In genomic region chr21:26273686-26274313, GRCh38 we compare ENCODE assay signal across 23 cellular contexts.
A peak's percentile ranks its signal among the peaks of the same experiment; 100 is the strongest.
DNase-seq lines count a peak whose midpoint lies in the region; ATAC-seq, FAIRE-seq and TF ChIP-seq lines count a peak whose summit lies in the region.
"Had no signal": no experiment of that assay in that cellular context is flagged by ENCODE, and none has a peak within 500 bp of the region (broad histone marks: within the 10 kb centered on the region; RNA-seq: fewer than 3 reads in every experiment).

No MANE protein-coding gene starts in this region.

- TF ChIP-seq RAD21 in K562 (CRISPR knock-in tag; conservative IDR thresholded peaks at IDR 0.05 in 1 of 2, IDR thresholded peaks at IDR 0.05 in 1 of 2) = no peak
- TF ChIP-seq RAD21 in SK-N-SH (IDR thresholded peaks at IDR 0.05; ENCODE audit: low read length) = no peak

- no peaks in the 10 kb centered on the region for H3K9me2 ChIP-seq in SK-N-SH
- no peaks in the 10 kb centered on the region for H3K9me2 ChIP-seq in GM23248 (ENCODE audit: insufficient read depth)

- no peaks in the 10 kb centered on the region for H3K27me3 ChIP-seq in K562 (ENCODE audit: control insufficient read depth in 2 of 2, insufficient read depth in 2 of 2, low read length in 2 of 2)
- no peaks in the 10 kb centered on the region for H3K27me3 ChIP-seq in mesendoderm (ENCODE audit: insufficient read depth, low read length, poor library complexity)
- no peaks in the 10 kb centered on the region for H3K27me3 ChIP-seq in SK-N-SH (ENCODE audit: insufficient read depth)
- H3K27me3 ChIP-seq in GM23248 (replicated peaks; ENCODE audit: insufficient read depth) = no peaks in the 10 kb centered on the region
- H3K27me3 ChIP-seq: BE2C, BLaER1 had no signal

- H3K23ac ChIP-seq in mesendoderm (ENCODE audit: low read length) = no peak overlapping the region

- TF ChIP-seq CTCF in HEK293 (tag by site-specific recombination; IDR thresholded peaks at IDR 0.05) = no peak
- no peak for TF ChIP-seq CTCF in K562 (IDR thresholded peaks at IDR 0.05 in 2 of 3, conservative IDR thresholded peaks at IDR 0.05 in 1 of 3; ENCODE audit: insufficient read depth in 2 of 3, low read depth in 1 of 3, low read length in 3 of 3)
- TF ChIP-seq CTCF in SK-N-SH (IDR thresholded peaks at IDR 0.05) = no peak

- TF ChIP-seq EP300 in K562 (IDR thresholded peaks at IDR 0.05; ENCODE audit: low read length) (no peak), SK-N-SH (IDR thresholded peaks at IDR 0.05; ENCODE audit: borderline replicate concordance in 1 of 2, low read depth in 1 of 2, low read length in 1 of 2) (no peak)

- no peak overlapping the region for H4K5ac ChIP-seq in mesendoderm (ENCODE audit: low read length)

- no peaks in the 10 kb centered on the region; the same call in 1 of the 2 replicates for H3K9me3 ChIP-seq in HEK293 (ENCODE audit: control insufficient read depth, insufficient read depth, low read depth, low read length)
- peaks cover 2% of the 10 kb centered on the region; the same call in 1 of the 2 replicates for H3K9me3 ChIP-seq in K562 (replicated peaks; ENCODE audit: control insufficient read depth, insufficient read depth, low read depth, low read length)
- H3K9me3 ChIP-seq in SK-N-SH = no peaks in the 10 kb centered on the region
- H3K9me3 ChIP-seq in GM23248 (ENCODE audit: low read depth) = peaks cover 4% of the 10 kb centered on the region
- H3K9me3 ChIP-seq: BE2C had no signal

- POLR2A ChIA-PET in HEK293 (lab: Yijun Ruan, JAX) (no interaction called here), K562 (lab: Yijun Ruan, JAX) (no interaction called here), SK-N-SH (lab: Yijun Ruan, JAX) (no interaction called here)

- CTCF ChIA-PET in HEK293 (lab: Yijun Ruan, JAX) (interaction anchor here (0.7 kb wide), 1 partner anchor 29 kb away, joined by 3 read pairs; no protein-coding TSS in a partner anchor), K562 (lab: Yijun Ruan, JAX; ENCODE audit: low intra/inter-chr PET ratio) (no interaction called here), SK-N-SH (lab: Yijun Ruan, JAX) (interaction anchor here (1.2 kb wide), 1 partner anchor 19 kb away, joined by 4 read pairs; no protein-coding TSS in a partner anchor)

- TF ChIP-seq POLR2A in K562 (conservative IDR thresholded peaks at IDR 0.05) = no peak

- no peaks in the 10 kb centered on the region for H3K79me1 ChIP-seq in mesendoderm (ENCODE audit: low read length)

- H2AFZ ChIP-seq in K562 (ENCODE audit: low read depth, low read length) = no peak overlapping the region
- H2AFZ ChIP-seq in SK-N-SH (ENCODE audit: low read depth) = no peak overlapping the region
- no peak overlapping the region for H2AFZ ChIP-seq in GM23248

- intact Hi-C loops in K562 (cut with micrococcal nuclease) = no loop called here

- in situ Hi-C loops in K562 (cut with MboI) = no loop called here
- in situ Hi-C loops in GM23248 (cut with MboI) = no loop called here

- DNase-seq in K562 (ENCODE audit: extremely low read depth in 1 of 4, low spot score in 3 of 4) (no peak), mesendoderm (peak; percentile 11), SK-N-SH (no peak), GM23248 (no peak)
- no peak for DNase-seq in stimulated activated CD4-positive, alpha-beta T cell treated with anti-CD3 and anti-CD28 coated beads, Interleukin-4, amount 100 ng/mL, for 24 hours
- DNase-seq: 8988T; ACHN; BE2C; C1 segment of cervical spinal cord; Calu3; CD4-positive, alpha-beta memory T cell; CD4-positive, CD25-positive, alpha-beta regulatory T cell; CD8-positive, alpha-beta memory T cell; COR-L47; DMS79 treated with DMSO at 0.1 percent for 48 hours; GF-D8 had no signal

- BruUV-seq in K562 (replicated peaks; lab: Mats Ljungman, UMichigan) = no TSS peak

- no peak overlapping the region for H3K4me3 ChIP-seq in HEK293 (ENCODE audit: low read depth, low read length)
- H3K4me3 ChIP-seq in K562 = no peak overlapping the region
- H3K4me3 ChIP-seq in mesendoderm (ENCODE audit: low read length) = no peak overlapping the region
- no peak overlapping the region for H3K4me3 ChIP-seq in SK-N-SH (ENCODE audit: low read depth in 2 of 2, low read length in 1 of 2)
- no peak overlapping the region for H3K4me3 ChIP-seq in GM23248
- H3K4me3 ChIP-seq: BLaER1 had no signal

- H3K36me3 ChIP-seq in HEK293 (ENCODE audit: control insufficient read depth in 2 of 2, insufficient read depth in 1 of 2, low read length in 2 of 2) = no peaks in the 10 kb centered on the region
- H3K36me3 ChIP-seq in K562 (ENCODE audit: control insufficient read depth, insufficient read depth, low read length) = no peaks in the 10 kb centered on the region
- H3K36me3 ChIP-seq in mesendoderm (ENCODE audit: control insufficient read depth, insufficient read depth, low read length) = no peaks in the 10 kb centered on the region
- H3K36me3 ChIP-seq in SK-N-SH (replicated peaks in 1 of 2; ENCODE audit: control insufficient read depth in 1 of 2, insufficient read depth in 2 of 2, low read length in 1 of 2) = no peaks in the 10 kb centered on the region
- H3K36me3 ChIP-seq in GM23248 (ENCODE audit: low read depth) = no peaks in the 10 kb centered on the region
- H3K36me3 ChIP-seq: BE2C, BLaER1 had no signal

- H4K8ac ChIP-seq in mesendoderm (ENCODE audit: low read depth, low read length) = no peak overlapping the region

- no peak overlapping the region for H2AK5ac ChIP-seq in mesendoderm (ENCODE audit: low read length)

- H3K79me2 ChIP-seq in K562 (ENCODE audit: control insufficient read depth, insufficient read depth, low read length) (no peaks in the 10 kb centered on the region), mesendoderm (ENCODE audit: control insufficient read depth, insufficient read depth, low read length) (no peaks in the 10 kb centered on the region), SK-N-SH (ENCODE audit: insufficient read depth) (no peaks in the 10 kb centered on the region), GM23248 (ENCODE audit: insufficient read depth) (no peaks in the 10 kb centered on the region)

- no peak overlapping the region for H2BK120ac ChIP-seq in mesendoderm (ENCODE audit: low read depth, low read length)

- no peak overlapping the region for H3K56ac ChIP-seq in mesendoderm (ENCODE audit: low read length)

- H3F3A ChIP-seq in SK-N-SH (replicated peaks; ENCODE audit: insufficient read depth) (no peaks in the 10 kb centered on the region), GM23248 (ENCODE audit: insufficient read depth) (no peaks in the 10 kb centered on the region)

- no peak overlapping the region for H2BK15ac ChIP-seq in mesendoderm (replicated peaks; ENCODE audit: low read depth)

- H4K20me1 ChIP-seq in K562 (replicated peaks; ENCODE audit: control insufficient read depth, insufficient read depth, low read length) (no peaks in the 10 kb centered on the region), SK-N-SH (ENCODE audit: insufficient read depth) (no peaks in the 10 kb centered on the region), GM23248 (ENCODE audit: insufficient read depth) (no peaks in the 10 kb centered on the region)
- H4K20me1 ChIP-seq: BLaER1 had no signal

- H3K18ac ChIP-seq in mesendoderm (ENCODE audit: low read length) = no peak overlapping the region

- no peaks in the 10 kb centered on the region for H3K9me1 ChIP-seq in K562 (ENCODE audit: control insufficient read depth, insufficient read depth, low read length)

- FAIRE-seq in K562 (lab: Jason Lieb, UNC) = no peak
- FAIRE-seq: A204.1, D721Med, G401.6, GM12891 had no signal

- no peaks in the 10 kb centered on the region for H3K4me1 ChIP-seq in HEK293 (ENCODE audit: control insufficient read depth, insufficient read depth, low read length)
- H3K4me1 ChIP-seq in K562 (replicated peaks in 1 of 2; ENCODE audit: control insufficient read depth in 2 of 2, insufficient read depth in 2 of 2, low read length in 2 of 2) = no peaks in the 10 kb centered on the region
- no peaks in the 10 kb centered on the region for H3K4me1 ChIP-seq in mesendoderm (ENCODE audit: control insufficient read depth, low read depth, low read length)
- no peaks in the 10 kb centered on the region for H3K4me1 ChIP-seq in SK-N-SH (ENCODE audit: control insufficient read depth in 1 of 2, insufficient read depth in 2 of 2, low read depth in 1 of 2, low read length in 1 of 2)
- H3K4me1 ChIP-seq in GM23248 (ENCODE audit: insufficient read depth) = no peaks in the 10 kb centered on the region
- H3K4me1 ChIP-seq: BE2C, BLaER1 had no signal

- no peak overlapping the region for H3K4ac ChIP-seq in mesendoderm (ENCODE audit: low read depth, low read length)

- no peak overlapping the region for H2BK5ac ChIP-seq in mesendoderm (ENCODE audit: low read length)

- H3K4me2 ChIP-seq in K562 (ENCODE audit: insufficient read depth, low read length) (no peak overlapping the region), mesendoderm (ENCODE audit: low read length) (no peak overlapping the region), SK-N-SH (no peak overlapping the region), GM23248 (ENCODE audit: unreplicated experiment) (no peak overlapping the region)
- H3K4me2 ChIP-seq: BLaER1 had no signal

- H3K27ac ChIP-seq in HEK293 (ENCODE audit: extremely low read depth, low read depth, low read length) = no peak overlapping the region
- H3K27ac ChIP-seq in K562 (ENCODE audit: extremely low read depth, low read depth, low read length) = no peak overlapping the region
- H3K27ac ChIP-seq in mesendoderm (ENCODE audit: low read depth, low read length) = no peak overlapping the region
- H3K27ac ChIP-seq in SK-N-SH (ENCODE audit: low read depth in 2 of 2, low read length in 1 of 2) = no peak overlapping the region
- H3K27ac ChIP-seq in GM23248 = no peak overlapping the region
- H3K27ac ChIP-seq: BLaER1 had no signal

- ATAC-seq in K562 (no peak), GM18873 (IDR thresholded peaks at IDR 0.05; ENCODE audit: low FRiP score, unreplicated experiment) (no peak)

- H3K9ac ChIP-seq in K562 (ENCODE audit: insufficient read depth in 1 of 2, low read depth in 2 of 2, low read length in 2 of 2) (no peak overlapping the region), mesendoderm (ENCODE audit: low read length) (no peak overlapping the region), SK-N-SH (no peak overlapping the region), GM23248 (no peak overlapping the region)
- H3K9ac ChIP-seq: BLaER1 had no signal

TF ChIP-seq in HEK293, 187 proteins besides CTCF, POLR2A, EP300 and RAD21 (continues in another document):
- TF ChIP-seq ZNF768 (tag by site-specific recombination; IDR thresholded peaks at IDR 0.05) (no peak), YY1 (tag by site-specific recombination; IDR thresholded peaks at IDR 0.05) (no peak), ZSCAN16 (tag by site-specific recombination; IDR thresholded peaks at IDR 0.05) (no peak), ZNF791 (tag by site-specific recombination; IDR thresholded peaks at IDR 0.05) (peak; percentile 98)

TF ChIP-seq in K562, 482 proteins besides CTCF, POLR2A, EP300 and RAD21:
- TF ChIP-seq TRIM28 (IDR thresholded peaks at IDR 0.05) = peak; percentile 58; the same call in 1 of the 2 replicates
- no peak for TF ChIP-seq STAG1 (CRISPR knock-in tag; IDR thresholded peaks at IDR 0.05; ENCODE audit: borderline replicate concordance)
- 0 out of 2 replicates have a peak, but pooled peaks have one; percentile 41 for TF ChIP-seq CBX5 (IDR thresholded peaks at IDR 0.05; ENCODE audit: borderline replicate concordance, low read depth)
TF ChIP-seq in K562: peak in this region for 2.

TF ChIP-seq in SK-N-SH, 30 proteins besides CTCF, POLR2A, EP300 and RAD21:
- no peak for TF ChIP-seq TAF1 (IDR thresholded peaks at IDR 0.05; ENCODE audit: borderline replicate concordance, low read depth, low read length)

Comparison
In these comparisons a context has a peak if more than half of its experiments do, and no peak if none do; other contexts are left out.
1. Of the 44 proteins assayed by ChIP-seq in both K562 and HEK293: peak only in K562: none; only in HEK293: SETDB1; in both: TRIM28; in neither: 42.